8 cellular contexts compared by ENCODE assay signal in the genomic region with DNA sequence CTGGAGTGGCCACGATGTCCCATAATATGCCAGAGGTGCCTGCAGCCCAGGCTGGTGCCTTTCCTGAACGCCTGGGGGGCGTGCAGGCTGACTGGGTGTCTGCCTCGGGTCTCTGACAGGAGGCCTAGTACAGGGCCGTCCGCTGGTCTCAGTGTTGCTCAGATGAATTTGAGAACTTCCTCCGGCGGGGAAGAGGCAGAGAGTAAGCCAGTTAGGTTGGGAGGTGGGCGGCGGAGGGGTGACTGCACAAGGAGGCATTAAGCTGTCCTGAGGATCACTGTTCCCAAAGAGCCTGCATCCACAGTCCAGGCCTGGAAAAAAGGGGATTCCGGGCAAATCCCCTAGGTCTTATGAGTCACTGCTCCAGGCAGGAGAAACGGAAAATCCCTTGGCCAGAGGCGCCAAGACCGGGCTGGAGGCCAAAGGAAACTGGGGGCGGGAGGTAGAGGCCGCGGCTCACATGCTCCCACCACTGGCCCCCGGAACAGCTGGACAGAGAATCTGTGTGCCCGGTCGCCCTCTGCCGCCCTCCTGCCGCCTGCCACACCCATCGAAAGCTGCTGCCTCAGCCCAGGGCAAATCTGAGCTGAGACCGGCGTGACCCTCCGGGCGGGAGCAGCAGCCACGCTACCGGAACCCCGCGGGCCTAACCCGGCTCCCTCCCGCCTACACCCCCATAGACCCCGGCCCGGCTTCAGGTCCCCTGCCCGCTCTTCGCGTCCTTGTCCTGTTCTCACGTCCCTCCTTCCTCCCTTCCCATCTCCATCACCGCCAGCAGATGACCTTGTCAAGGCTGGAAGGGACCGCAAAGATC. TPM values are rescaled to one million over a fixed set of nuclear protein-coding genes. Genes with fewer than 3 reads are reported as not detected.
A peak's percentile ranks its signal among the peaks of the same experiment; 100 is the strongest.
DNase-seq lines count a peak whose midpoint lies in the region; ATAC-seq and TF ChIP-seq lines count a peak whose summit lies in the region.

No MANE protein-coding gene starts in this region.

- TF ChIP-seq EP300 in suprapubic skin (IDR thresholded peaks at IDR 0.05): no peak

- H3K27me3 ChIP-seq in HUES48 (ENCODE audit: control insufficient read depth, insufficient read depth, low read length): peaks cover 29% of the 10 kb centered on the region
- H3K27me3 ChIP-seq in mononuclear cell (ENCODE audit: insufficient read depth, low read length): peaks cover 11% of the 10 kb centered on the region
- H3K27me3 ChIP-seq in suprapubic skin: no peaks in the 10 kb centered on the region

- TF ChIP-seq POLR2A in suprapubic skin (IDR thresholded peaks at IDR 0.05): peak in 1 of 2 donors; percentile 56

- ATAC-seq in activated CD8-positive, alpha-beta T cell treated with anti-CD3 and anti-CD28 coated beads for 36 hours: peak; percentile 15
- peak; percentile 7 for ATAC-seq in esophagus mucosa
- no peak for ATAC-seq in HG03565 (IDR thresholded peaks at IDR 0.05; ENCODE audit: unreplicated experiment)
- ATAC-seq in GM19328 (IDR thresholded peaks at IDR 0.05; ENCODE audit: unreplicated experiment): no peak

- H3K4me1 ChIP-seq in HUES48 (ENCODE audit: control insufficient read depth, insufficient read depth, low read length) (peaks cover 11% of the 10 kb centered on the region; the same call in 1 of the 2 replicates), mononuclear cell (ENCODE audit: insufficient read depth, low read length) (peaks cover 49% of the 10 kb centered on the region), suprapubic skin (peaks cover 78% of the 10 kb centered on the region)

- H3K27ac ChIP-seq in HUES48 (ENCODE audit: low read depth, low read length) (peak overlapping the region; percentile 68), suprapubic skin (peak overlapping the region; percentile 98)

- 2% methylated on average over 13 of the region's 41 CpGs for WGBS in suprapubic skin

- peak overlapping the region; percentile 80 for H3K4me3 Mint-ChIP-seq in activated CD8-positive, alpha-beta T cell treated with anti-CD3 and anti-CD28 coated beads for 36 hours

- POLR2A ChIA-PET in activated CD8-positive, alpha-beta T cell treated with anti-CD3 and anti-CD28 coated beads for 36 hours (lab: Charles Lee): interaction anchor here (0.9 to 6.5 kb wide), 6 partner anchors 8 to 44 kb away, joined by 3 to 100 read pairs (median 10); a partner anchor contains a TSS

- peaks cover 29% of the 10 kb centered on the region for H3K4me1 Mint-ChIP-seq in activated CD8-positive, alpha-beta T cell treated with anti-CD3 and anti-CD28 coated beads for 36 hours (ENCODE audit: low read depth)

- H3K9me3 Mint-ChIP-seq in activated CD8-positive, alpha-beta T cell treated with anti-CD3 and anti-CD28 coated beads for 36 hours: no peaks in the 10 kb centered on the region

- DNase-seq in COLO829 (ENCODE audit: low spot score) (peak; percentile 89), suprapubic skin (ENCODE audit: low spot score in 2 of 2) (peak; percentile 95 to 96)
- peak; percentile 70 for DNase-seq in activated CD8-positive, alpha-beta T cell treated with anti-CD3 and anti-CD28 coated beads for 36 hours

- H3K36me3 ChIP-seq in HUES48 (ENCODE audit: control insufficient read depth, insufficient read depth, low read length) (no peaks in the 10 kb centered on the region), suprapubic skin (peaks cover 19% of the 10 kb centered on the region)

- TF ChIP-seq CTCF in activated CD8-positive, alpha-beta T cell treated with anti-CD3 and anti-CD28 coated beads for 36 hours (IDR thresholded peaks at IDR 0.05): no peak
- TF ChIP-seq CTCF in suprapubic skin (IDR thresholded peaks at IDR 0.05): no peak

- CTCF ChIA-PET in activated CD8-positive, alpha-beta T cell treated with anti-CD3 and anti-CD28 coated beads for 36 hours (lab: Charles Lee): interaction anchor here (0.7 to 9.5 kb wide), 19 partner anchors 7 to 508 kb away, joined by 3 to 107 read pairs (median 4); a partner anchor contains a TSS

- H3K27me3 Mint-ChIP-seq in activated CD8-positive, alpha-beta T cell treated with anti-CD3 and anti-CD28 coated beads for 36 hours: no peaks in the 10 kb centered on the region

- H3K9me3 ChIP-seq in HUES48 (ENCODE audit: control insufficient read depth, insufficient read depth, low read length) (no peaks in the 10 kb centered on the region), mononuclear cell (ENCODE audit: low read depth, low read length) (no peaks in the 10 kb centered on the region), suprapubic skin (no peaks in the 10 kb centered on the region)

- no peak overlapping the region for H3K9ac ChIP-seq in HUES48 (ENCODE audit: low read depth, low read length)

- H3K4me3 ChIP-seq in HUES48 (ENCODE audit: low read depth, low read length): peak overlapping the region; percentile 73
- peak overlapping the region; percentile 23 for H3K4me3 ChIP-seq in mononuclear cell (ENCODE audit: low read length)
- peak overlapping the region; percentile 82 for H3K4me3 ChIP-seq in suprapubic skin

- intact Hi-C loops in activated CD8-positive, alpha-beta T cell treated with anti-CD3 and anti-CD28 coated beads for 36 hours (cut with micrococcal nuclease): no loop called here

- H3K36me3 Mint-ChIP-seq in activated CD8-positive, alpha-beta T cell treated with anti-CD3 and anti-CD28 coated beads for 36 hours (ENCODE audit: low read depth): peaks cover 3% of the 10 kb centered on the region

- H3K27ac Mint-ChIP-seq in activated CD8-positive, alpha-beta T cell treated with anti-CD3 and anti-CD28 coated beads for 36 hours: peak overlapping the region; percentile 88

RNA-seq across cellular contexts. Expression of a gene that starts 1.2 kb away (rescaled TPM):
- total RNA-seq in activated CD8-positive, alpha-beta T cell treated with anti-CD3 and anti-CD28 coated beads for 36 hours: 10 to 100 TPM; 16.6 to 16.8 TPM
- total RNA-seq in esophagus mucosa (23.4 TPM), mononuclear cell (0.63 TPM), suprapubic skin (10 to 100 TPM; 22.8 to 43.1 (median 27.7) TPM)

RNA-seq across cellular contexts. Expression of a gene that starts 19.6 kb away (rescaled TPM):
- 10 to 100 TPM; 37.1 to 42.2 TPM for total RNA-seq in activated CD8-positive, alpha-beta T cell treated with anti-CD3 and anti-CD28 coated beads for 36 hours
- total RNA-seq in esophagus mucosa (10.6 TPM), mononuclear cell (5.8 TPM), suprapubic skin (10 to 100 TPM; 22.5 to 44.6 (median 32.1) TPM)

RNA-seq across cellular contexts. Expression of a gene that starts 22.0 kb away (rescaled TPM):
- 10 to 100 TPM; 54.4 to 58.5 TPM for total RNA-seq in activated CD8-positive, alpha-beta T cell treated with anti-CD3 and anti-CD28 coated beads for 36 hours
- 57.5 TPM for total RNA-seq in esophagus mucosa
- 30.5 TPM for total RNA-seq in mononuclear cell
- total RNA-seq in suprapubic skin: 10 to 100 TPM; 64.9 to 99.4 (median 76.9) TPM

RNA-seq across cellular contexts. Expression of a gene that starts 27.5 kb away (rescaled TPM):
- total RNA-seq in activated CD8-positive, alpha-beta T cell treated with anti-CD3 and anti-CD28 coated beads for 36 hours: 100 to 1,000 TPM; 117 to 126 TPM
- 81.8 TPM for total RNA-seq in esophagus mucosa
- 45.4 TPM for total RNA-seq in mononuclear cell
- 100 to 1,000 TPM in 1 of 4 donors, 10 to 100 TPM in 3; 41.7 to 113 (median 50.2) TPM for total RNA-seq in suprapubic skin

RNA-seq across cellular contexts. Expression of a gene that starts 32.9 kb away (rescaled TPM):
- 100 to 1,000 TPM; 136 to 144 TPM for total RNA-seq in activated CD8-positive, alpha-beta T cell treated with anti-CD3 and anti-CD28 coated beads for 36 hours
- total RNA-seq in esophagus mucosa: 26.0 TPM
- 42.9 TPM for total RNA-seq in mononuclear cell
- 10 to 100 TPM in 1 of 4 donors, 1 to 10 TPM in 3; 5.2 to 21.0 (median 7.2) TPM for total RNA-seq in suprapubic skin

Comparison
In these comparisons a context has a peak if more than half of its experiments do, and no peak if none do; other contexts are left out.
1. H3K4me3 ChIP-seq: peak in every context shown above with its lines; median percentile 82 in suprapubic skin; 73 in HUES48; 23 in mononuclear cell.
2. ATAC-seq: peak in activated CD8-positive, alpha-beta T cell treated with anti-CD3 and anti-CD28 coated beads for 36 hours (single experiment) and esophagus mucosa (single experiment); none in HG03565 (single experiment) and GM19328 (single experiment).
3. RNA of a gene that starts 1.2 kb away (total RNA-seq): 22.8 to 43.1 TPM in suprapubic skin, 23.4 TPM in esophagus mucosa (single experiment) and 16.6 to 16.8 TPM in activated CD8-positive, alpha-beta T cell treated with anti-CD3 and anti-CD28 coated beads for 36 hours; 0.63 TPM in mononuclear cell (single experiment); every median in the first group is over 10 times any median in the second.
4. Peak in every context shown above with its lines, with median percentiles within 50 percentile points of each other: DNase-seq.